Comparison of ENCODE assay signal across 8 cellular contexts in the genomic region with DNA sequence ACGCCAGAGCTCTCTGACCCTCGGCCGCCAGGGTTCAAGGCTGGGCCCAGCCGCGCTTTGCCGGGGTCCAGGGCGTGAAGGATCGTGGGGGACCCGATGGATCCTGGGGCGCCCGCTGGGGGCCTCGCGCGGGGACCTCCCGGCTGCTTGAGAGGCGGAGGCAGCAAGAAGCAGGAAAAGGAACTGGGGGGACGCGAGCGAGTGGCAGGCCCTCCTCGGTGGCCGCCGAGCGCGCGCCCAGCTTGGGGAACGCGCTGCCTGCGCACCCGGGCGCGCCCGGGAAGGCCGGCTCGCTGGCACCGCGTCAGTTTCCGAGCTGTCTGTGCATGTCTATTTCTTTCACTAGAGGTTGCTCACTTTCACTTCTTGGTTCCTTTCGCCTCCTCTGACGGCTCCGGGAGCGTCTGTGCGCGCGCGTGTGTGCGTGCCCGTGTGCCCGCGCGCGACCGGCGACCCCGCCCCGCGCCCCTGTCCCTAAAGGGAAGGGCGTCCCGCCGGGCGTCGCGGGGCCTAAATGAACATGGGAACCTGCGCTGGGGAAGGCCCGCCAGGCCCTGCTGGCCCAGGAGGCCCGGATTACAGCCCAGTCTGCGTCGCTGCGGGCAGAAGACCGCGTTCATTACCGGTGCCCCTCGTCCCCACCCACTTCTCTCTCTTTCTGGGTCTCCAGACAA.
DNase-seq lines count a peak whose midpoint lies in the region; ATAC-seq and TF ChIP-seq lines count a peak whose summit lies in the region.

No MANE protein-coding gene starts in this region.

- TF ChIP-seq CTCF in GM12873 (IDR thresholded peaks at IDR 0.05; ENCODE audit: insufficient read depth, low read depth, low read length, missing control alignments): peak; percentile 15
- TF ChIP-seq CTCF in OCI-LY7 (conservative IDR thresholded peaks at IDR 0.05; ENCODE audit: low read length): peak; percentile 24
- no peak for TF ChIP-seq CTCF in neural crest cell (conservative IDR thresholded peaks at IDR 0.05)

- no TSS peak for BruUV-seq in OCI-LY7 (replicated peaks; lab: Mats Ljungman, UMichigan)

- no peak overlapping the region for H3K27ac Mint-ChIP-seq in neural crest cell (ENCODE audit: unreplicated experiment)
- peak overlapping the region; percentile 55 for H3K27ac Mint-ChIP-seq in stimulated activated naive CD8-positive, alpha-beta T cell treated with anti-CD3 and anti-CD28 coated beads, Interleukin-15, Interleukin-2, amounts not matched to agents 100 ng/mL and 50 ng/mL, for 24 hours

- CTCF ChIA-PET in OCI-LY7 (lab: Charles Lee; ENCODE audit: unreplicated experiment): interaction anchor here (0.6 kb wide), 1 partner anchor 230 kb away, joined by 3 read pairs; no protein-coding TSS in a partner anchor

- peak overlapping the region; percentile 62 for H2AFZ ChIP-seq in OCI-LY7 (ENCODE audit: low read length)

- no peaks in the 10 kb centered on the region for H3K9me2 ChIP-seq in OCI-LY7 (ENCODE audit: insufficient read depth, low read length)

- POLR2A ChIA-PET in OCI-LY7 (lab: Charles Lee): interaction anchor here (0.9 kb wide), 1 partner anchor 8 kb away, joined by 3 read pairs; no protein-coding TSS in a partner anchor

- H3K4me3 ChIP-seq in OCI-LY7 (ENCODE audit: low read depth, low read length, poor library complexity, severe bottlenecking): peak overlapping the region; percentile 56

- no peaks in the 10 kb centered on the region for H3K9me3 Mint-ChIP-seq in neural crest cell
- no peaks in the 10 kb centered on the region for H3K9me3 Mint-ChIP-seq in stimulated activated naive CD8-positive, alpha-beta T cell treated with anti-CD3 and anti-CD28 coated beads, Interleukin-15, Interleukin-2, amounts not matched to agents 100 ng/mL and 50 ng/mL, for 24 hours

- no peak overlapping the region for H3K27ac ChIP-seq in OCI-LY7 (ENCODE audit: low read depth, low read length, poor library complexity, severe bottlenecking)

- H3K9me3 ChIP-seq in OCI-LY7 (ENCODE audit: low read length): no peaks in the 10 kb centered on the region

- no peaks in the 10 kb centered on the region for H3K36me3 ChIP-seq in OCI-LY7 (ENCODE audit: insufficient read depth, low read length)

- intact Hi-C loops in OCI-LY7 (cut with micrococcal nuclease; ENCODE audit: unreplicated experiment): loop anchor here (1.0 kb wide), 1 partner anchor 30 kb away; no protein-coding TSS in a partner anchor

- H3K4me1 Mint-ChIP-seq in neural crest cell: no peaks in the 10 kb centered on the region
- H3K4me1 Mint-ChIP-seq in stimulated activated naive CD8-positive, alpha-beta T cell treated with anti-CD3 and anti-CD28 coated beads, Interleukin-15, Interleukin-2, amounts not matched to agents 100 ng/mL and 50 ng/mL, for 24 hours (ENCODE audit: low read depth): peaks cover 17% of the 10 kb centered on the region

- H3K27me3 Mint-ChIP-seq in neural crest cell (ENCODE audit: low read depth): no peaks in the 10 kb centered on the region
- H3K27me3 Mint-ChIP-seq in stimulated activated naive CD8-positive, alpha-beta T cell treated with anti-CD3 and anti-CD28 coated beads, Interleukin-15, Interleukin-2, amounts not matched to agents 100 ng/mL and 50 ng/mL, for 24 hours: no peaks in the 10 kb centered on the region

- H4K20me1 ChIP-seq in OCI-LY7 (ENCODE audit: insufficient read depth, low read length): no peaks in the 10 kb centered on the region

- H3K36me3 Mint-ChIP-seq in neural crest cell (ENCODE audit: low read depth): no peaks in the 10 kb centered on the region
- H3K36me3 Mint-ChIP-seq in stimulated activated naive CD8-positive, alpha-beta T cell treated with anti-CD3 and anti-CD28 coated beads, Interleukin-15, Interleukin-2, amounts not matched to agents 100 ng/mL and 50 ng/mL, for 24 hours (ENCODE audit: low read depth): no peaks in the 10 kb centered on the region

- peak; percentile 74 for ATAC-seq in HG03175 (IDR thresholded peaks at IDR 0.05; ENCODE audit: unreplicated experiment)

- peak overlapping the region; percentile 19 for H3K4me3 Mint-ChIP-seq in neural crest cell
- peak overlapping the region; percentile 60 for H3K4me3 Mint-ChIP-seq in stimulated activated naive CD8-positive, alpha-beta T cell treated with anti-CD3 and anti-CD28 coated beads, Interleukin-15, Interleukin-2, amounts not matched to agents 100 ng/mL and 50 ng/mL, for 24 hours

- no peaks in the 10 kb centered on the region for H3K79me2 ChIP-seq in OCI-LY7 (ENCODE audit: insufficient read depth, low read depth, low read length)

- DNase-seq in OCI-LY7 (ENCODE audit: low spot score): peak; percentile 83
- DNase-seq in activated effector memory CD4-positive, alpha-beta T cell treated with anti-CD3 and anti-CD28 coated beads, Interleukin-2, amount 50 U/mL, for 16 hours: peak; percentile 85
- peak; percentile 43 for DNase-seq in fibroblast of the conjunctiva (ENCODE audit: low read depth)
- no peak for DNase-seq in neural crest cell (ENCODE audit: low read depth, low spot score)
- DNase-seq in NK-92 treated with Interleukin-12 subunit alpha and Interleukin-12 subunit beta, amount 100 ng/mL, for 24 hours (lab: John Stamatoyannopoulos, UW): no peak

- H3K4me2 ChIP-seq in OCI-LY7 (ENCODE audit: low read length): peak overlapping the region; percentile 68

- H3K4me1 ChIP-seq in OCI-LY7 (ENCODE audit: insufficient read depth, low read length, poor library complexity, severe bottlenecking): peaks cover 21% of the 10 kb centered on the region

Comparison
In these comparisons a context has a peak if more than half of its experiments do, and no peak if none do; other contexts are left out.
1. DNase-seq: peak in OCI-LY7 (single experiment), activated effector memory CD4-positive, alpha-beta T cell treated with anti-CD3 and anti-CD28 coated beads, Interleukin-2, amount 50 U/mL, for 16 hours (single experiment) and fibroblast of the conjunctiva (single experiment); none in neural crest cell (single experiment) and NK-92 treated with Interleukin-12 subunit alpha and Interleukin-12 subunit beta, amount 100 ng/mL, for 24 hours (single experiment).